In the genomic region with DNA sequence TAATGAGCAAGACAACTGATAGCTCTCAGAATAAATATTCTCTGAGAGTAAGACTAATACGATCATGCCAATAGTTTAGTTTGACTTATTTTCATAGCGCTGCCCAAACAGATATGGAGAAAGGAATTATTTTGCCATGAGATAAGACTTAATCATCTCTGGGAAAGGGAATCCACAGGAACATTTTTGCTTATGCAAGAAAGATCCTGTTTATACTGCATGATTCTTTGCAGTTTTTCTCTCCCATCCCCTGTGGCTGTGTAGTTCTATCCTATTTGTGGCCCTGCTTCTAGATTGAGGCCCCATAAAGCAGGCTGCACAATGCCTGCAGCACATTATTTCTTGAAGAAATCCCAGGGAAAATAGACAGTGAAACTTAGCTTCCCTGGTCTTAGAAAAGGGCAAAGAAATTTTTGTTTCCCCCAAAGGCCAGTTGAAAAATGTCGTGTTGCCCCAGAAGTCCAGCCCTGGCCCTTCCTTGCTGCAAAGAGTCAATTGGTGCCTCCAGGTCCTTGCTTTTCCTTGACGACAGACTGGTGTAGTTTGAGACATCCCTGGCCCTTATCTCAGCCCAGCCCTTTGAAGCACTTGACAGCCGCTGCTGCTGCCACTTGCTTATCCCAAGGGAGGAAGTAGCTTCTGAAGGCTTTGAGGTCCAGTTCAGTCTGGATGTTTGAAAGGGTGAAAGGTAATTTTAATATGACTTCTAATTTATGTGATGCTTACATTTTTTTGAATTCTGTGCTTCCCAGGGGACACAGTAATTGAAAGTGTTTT, we compare ENCODE assay signal across 1 cellular context.
TF ChIP-seq lines count a peak whose summit lies in the region.

No MANE protein-coding gene starts in this region.

TF ChIP-seq in H1, 55 proteins besides CTCF, POLR2A, EP300 and RAD21 (continued from another document):
- TF ChIP-seq CEBPB (IDR thresholded peaks at IDR 0.05; ENCODE audit: low read depth, low read length) = no peak
- TF ChIP-seq SP1 (IDR thresholded peaks at IDR 0.05; ENCODE audit: low read depth, low read length) = no peak
- TF ChIP-seq CHD1 (IDR thresholded peaks at IDR 0.05; ENCODE audit: low read depth, low read length) = no peak
